ENCODE assay signal across 1 cellular context in the genomic region with DNA sequence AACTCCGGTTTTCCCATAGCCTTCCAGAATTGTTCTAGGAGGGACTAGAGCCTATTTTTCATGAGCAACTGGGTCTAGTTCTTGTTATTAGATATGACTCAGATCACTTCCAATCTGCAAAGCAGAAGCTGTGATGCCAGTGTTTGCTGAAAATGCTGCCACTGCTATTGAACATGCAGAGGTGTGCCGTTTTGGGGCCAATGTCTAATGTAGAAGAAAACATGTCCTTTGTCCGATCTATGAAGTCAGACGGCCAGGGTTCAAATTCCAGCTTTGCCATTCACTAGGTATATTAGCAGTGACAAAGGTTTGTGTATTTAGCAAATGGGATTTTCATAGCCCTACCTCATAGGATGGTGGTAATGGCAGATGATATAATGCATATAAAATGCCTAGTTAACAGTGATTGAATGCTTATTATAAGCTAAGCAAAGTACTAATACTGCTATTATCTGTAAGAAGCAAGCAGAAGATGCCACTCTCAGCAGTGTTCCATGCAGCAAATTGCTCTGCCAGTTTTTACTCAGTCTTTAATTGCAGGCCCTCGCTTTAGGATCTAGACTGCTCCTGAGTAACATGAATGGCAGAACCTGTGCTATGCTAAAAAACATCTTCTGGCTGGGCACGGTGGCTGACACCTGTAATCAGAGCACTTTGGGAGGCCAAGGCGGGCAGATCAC.
TF ChIP-seq lines count a peak whose summit lies in the region.

No MANE protein-coding gene starts in this region.

TF ChIP-seq in HepG2, 621 proteins besides CTCF, POLR2A, EP300 and RAD21 (continued from another document and continues in another):
- no peak for TF ChIP-seq ZNF280D (CRISPR knock-in tag; IDR thresholded peaks at IDR 0.05)
- TF ChIP-seq, protein P1, sequence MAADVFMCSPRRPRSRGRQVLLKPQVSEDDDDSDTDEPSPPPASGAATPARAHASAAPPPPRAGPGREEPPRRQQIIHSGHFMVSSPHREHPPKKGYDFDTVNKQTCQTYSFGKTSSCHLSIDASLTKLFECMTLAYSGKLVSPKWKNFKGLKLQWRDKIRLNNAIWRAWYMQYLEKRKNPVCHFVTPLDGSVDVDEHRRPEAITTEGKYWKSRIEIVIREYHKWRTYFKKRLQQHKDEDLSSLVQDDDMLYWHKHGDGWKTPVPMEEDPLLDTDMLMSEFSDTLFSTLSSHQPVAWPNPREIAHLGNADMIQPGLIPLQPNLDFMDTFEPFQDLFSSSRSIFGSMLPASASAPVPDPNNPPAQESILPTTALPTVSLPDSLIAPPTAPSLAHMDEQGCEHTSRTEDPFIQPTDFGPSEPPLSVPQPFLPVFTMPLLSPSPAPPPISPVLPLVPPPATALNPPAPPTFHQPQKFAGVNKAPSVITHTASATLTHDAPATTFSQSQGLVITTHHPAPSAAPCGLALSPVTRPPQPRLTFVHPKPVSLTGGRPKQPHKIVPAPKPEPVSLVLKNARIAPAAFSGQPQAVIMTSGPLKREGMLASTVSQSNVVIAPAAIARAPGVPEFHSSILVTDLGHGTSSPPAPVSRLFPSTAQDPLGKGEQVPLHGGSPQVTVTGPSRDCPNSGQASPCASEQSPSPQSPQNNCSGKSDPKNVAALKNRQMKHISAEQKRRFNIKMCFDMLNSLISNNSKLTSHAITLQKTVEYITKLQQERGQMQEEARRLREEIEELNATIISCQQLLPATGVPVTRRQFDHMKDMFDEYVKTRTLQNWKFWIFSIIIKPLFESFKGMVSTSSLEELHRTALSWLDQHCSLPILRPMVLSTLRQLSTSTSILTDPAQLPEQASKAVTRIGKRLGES (CRISPR knock-in tag; IDR thresholded peaks at IDR 0.05; ENCODE audit: borderline replicate concordance) = no peak
- peak; percentile 71; the same call in 1 of the 2 replicates for TF ChIP-seq EHMT2 (IDR thresholded peaks at IDR 0.05; ENCODE audit: borderline replicate concordance, low read depth, low read length)
- no peak for TF ChIP-seq ATM (IDR thresholded peaks at IDR 0.05; ENCODE audit: borderline replicate concordance)
- no peak for TF ChIP-seq ZKSCAN1 (IDR thresholded peaks at IDR 0.05; ENCODE audit: low read length)
- peak; percentile 83 for TF ChIP-seq ZMYM4 (CRISPR knock-in tag; IDR thresholded peaks at IDR 0.05)
- peak; percentile 85 for TF ChIP-seq ZNF264 (CRISPR knock-in tag; IDR thresholded peaks at IDR 0.05)
- TF ChIP-seq, protein P2, sequence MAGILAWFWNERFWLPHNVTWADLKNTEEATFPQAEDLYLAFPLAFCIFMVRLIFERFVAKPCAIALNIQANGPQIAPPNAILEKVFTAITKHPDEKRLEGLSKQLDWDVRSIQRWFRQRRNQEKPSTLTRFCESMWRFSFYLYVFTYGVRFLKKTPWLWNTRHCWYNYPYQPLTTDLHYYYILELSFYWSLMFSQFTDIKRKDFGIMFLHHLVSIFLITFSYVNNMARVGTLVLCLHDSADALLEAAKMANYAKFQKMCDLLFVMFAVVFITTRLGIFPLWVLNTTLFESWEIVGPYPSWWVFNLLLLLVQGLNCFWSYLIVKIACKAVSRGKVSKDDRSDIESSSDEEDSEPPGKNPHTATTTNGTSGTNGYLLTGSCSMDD (CRISPR knock-in tag; IDR thresholded peaks at IDR 0.05) = no peak
- TF ChIP-seq MEIS1 (CRISPR knock-in tag; IDR thresholded peaks at IDR 0.05; ENCODE audit: borderline replicate concordance) = no peak
- TF ChIP-seq ELF4 (CRISPR knock-in tag; IDR thresholded peaks at IDR 0.05; ENCODE audit: borderline replicate concordance) = no peak
- TF ChIP-seq, protein P3, sequence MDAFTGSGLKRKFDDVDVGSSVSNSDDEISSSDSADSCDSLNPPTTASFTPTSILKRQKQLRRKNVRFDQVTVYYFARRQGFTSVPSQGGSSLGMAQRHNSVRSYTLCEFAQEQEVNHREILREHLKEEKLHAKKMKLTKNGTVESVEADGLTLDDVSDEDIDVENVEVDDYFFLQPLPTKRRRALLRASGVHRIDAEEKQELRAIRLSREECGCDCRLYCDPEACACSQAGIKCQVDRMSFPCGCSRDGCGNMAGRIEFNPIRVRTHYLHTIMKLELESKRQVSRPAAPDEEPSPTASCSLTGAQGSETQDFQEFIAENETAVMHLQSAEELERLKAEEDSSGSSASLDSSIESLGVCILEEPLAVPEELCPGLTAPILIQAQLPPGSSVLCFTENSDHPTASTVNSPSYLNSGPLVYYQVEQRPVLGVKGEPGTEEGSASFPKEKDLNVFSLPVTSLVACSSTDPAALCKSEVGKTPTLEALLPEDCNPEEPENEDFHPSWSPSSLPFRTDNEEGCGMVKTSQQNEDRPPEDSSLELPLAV (CRISPR knock-in tag; conservative IDR thresholded peaks at IDR 0.05; ENCODE audit: low read depth) = no peak
- peak; percentile 97 for TF ChIP-seq GATAD2A (CRISPR knock-in tag; IDR thresholded peaks at IDR 0.05)
- TF ChIP-seq ETV5 (CRISPR knock-in tag; IDR thresholded peaks at IDR 0.05; ENCODE audit: borderline replicate concordance) = no peak; the same call in 1 of the 2 replicates
- TF ChIP-seq MYNN (CRISPR knock-in tag; IDR thresholded peaks at IDR 0.05; ENCODE audit: low read depth) = no peak
- no peak for TF ChIP-seq NKX3-1 (CRISPR knock-in tag; IDR thresholded peaks at IDR 0.05)
- peak; percentile 64; the same call in 1 of the 2 replicates for TF ChIP-seq FOSL1 (CRISPR knock-in tag; IDR thresholded peaks at IDR 0.05; ENCODE audit: borderline replicate concordance)
- TF ChIP-seq ZNF800 (CRISPR knock-in tag; IDR thresholded peaks at IDR 0.05) = no peak
- TF ChIP-seq ZNF563 (CRISPR knock-in tag; IDR thresholded peaks at IDR 0.05) = no peak
- TF ChIP-seq, protein P4, sequence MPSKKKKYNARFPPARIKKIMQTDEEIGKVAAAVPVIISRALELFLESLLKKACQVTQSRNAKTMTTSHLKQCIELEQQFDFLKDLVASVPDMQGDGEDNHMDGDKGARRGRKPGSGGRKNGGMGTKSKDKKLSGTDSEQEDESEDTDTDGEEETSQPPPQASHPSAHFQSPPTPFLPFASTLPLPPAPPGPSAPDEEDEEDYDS (CRISPR knock-in tag; IDR thresholded peaks at IDR 0.05) = no peak; the same call in 1 of the 2 replicates
- TF ChIP-seq, protein P5, sequence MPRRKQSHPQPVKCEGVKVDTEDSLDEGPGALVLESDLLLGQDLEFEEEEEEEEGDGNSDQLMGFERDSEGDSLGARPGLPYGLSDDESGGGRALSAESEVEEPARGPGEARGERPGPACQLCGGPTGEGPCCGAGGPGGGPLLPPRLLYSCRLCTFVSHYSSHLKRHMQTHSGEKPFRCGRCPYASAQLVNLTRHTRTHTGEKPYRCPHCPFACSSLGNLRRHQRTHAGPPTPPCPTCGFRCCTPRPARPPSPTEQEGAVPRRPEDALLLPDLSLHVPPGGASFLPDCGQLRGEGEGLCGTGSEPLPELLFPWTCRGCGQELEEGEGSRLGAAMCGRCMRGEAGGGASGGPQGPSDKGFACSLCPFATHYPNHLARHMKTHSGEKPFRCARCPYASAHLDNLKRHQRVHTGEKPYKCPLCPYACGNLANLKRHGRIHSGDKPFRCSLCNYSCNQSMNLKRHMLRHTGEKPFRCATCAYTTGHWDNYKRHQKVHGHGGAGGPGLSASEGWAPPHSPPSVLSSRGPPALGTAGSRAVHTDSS (CRISPR knock-in tag; conservative IDR thresholded peaks at IDR 0.05) = no peak
- TF ChIP-seq MTF1 (CRISPR knock-in tag; IDR thresholded peaks at IDR 0.05) = no peak
- TF ChIP-seq KLF9 (CRISPR knock-in tag; IDR thresholded peaks at IDR 0.05; ENCODE audit: low read depth) = no peak
- TF ChIP-seq ARNT (IDR thresholded peaks at IDR 0.05) = no peak
- TF ChIP-seq FOXK2 (IDR thresholded peaks at IDR 0.05) = peak; percentile 59; the same call in 1 of the 2 replicates
- no peak for TF ChIP-seq ZNF552 (CRISPR knock-in tag; IDR thresholded peaks at IDR 0.05; ENCODE audit: borderline replicate concordance)
- TF ChIP-seq SSRP1 (CRISPR knock-in tag; IDR thresholded peaks at IDR 0.05) = no peak
- TF ChIP-seq, protein P6, sequence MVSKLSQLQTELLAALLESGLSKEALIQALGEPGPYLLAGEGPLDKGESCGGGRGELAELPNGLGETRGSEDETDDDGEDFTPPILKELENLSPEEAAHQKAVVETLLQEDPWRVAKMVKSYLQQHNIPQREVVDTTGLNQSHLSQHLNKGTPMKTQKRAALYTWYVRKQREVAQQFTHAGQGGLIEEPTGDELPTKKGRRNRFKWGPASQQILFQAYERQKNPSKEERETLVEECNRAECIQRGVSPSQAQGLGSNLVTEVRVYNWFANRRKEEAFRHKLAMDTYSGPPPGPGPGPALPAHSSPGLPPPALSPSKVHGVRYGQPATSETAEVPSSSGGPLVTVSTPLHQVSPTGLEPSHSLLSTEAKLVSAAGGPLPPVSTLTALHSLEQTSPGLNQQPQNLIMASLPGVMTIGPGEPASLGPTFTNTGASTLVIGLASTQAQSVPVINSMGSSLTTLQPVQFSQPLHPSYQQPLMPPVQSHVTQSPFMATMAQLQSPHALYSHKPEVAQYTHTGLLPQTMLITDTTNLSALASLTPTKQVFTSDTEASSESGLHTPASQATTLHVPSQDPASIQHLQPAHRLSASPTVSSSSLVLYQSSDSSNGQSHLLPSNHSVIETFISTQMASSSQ (IDR thresholded peaks at IDR 0.05; ENCODE audit: low read depth) = peak; percentile 65; the same call in 1 of the 2 replicates
- TF ChIP-seq, protein P6 (CRISPR knock-in tag; IDR thresholded peaks at IDR 0.05; ENCODE audit: borderline replicate concordance) = peak; percentile 49; the same call in 1 of the 2 replicates
- TF ChIP-seq ZNF577 (CRISPR knock-in tag; IDR thresholded peaks at IDR 0.05; ENCODE audit: borderline replicate concordance, low read depth) = no peak
- TF ChIP-seq ZFX (CRISPR knock-in tag; IDR thresholded peaks at IDR 0.05; ENCODE audit: low read depth) = no peak
- no peak for TF ChIP-seq ZKSCAN8 (CRISPR knock-in tag; IDR thresholded peaks at IDR 0.05; ENCODE audit: borderline replicate concordance)
- no peak for TF ChIP-seq NFATC3 (CRISPR knock-in tag; IDR thresholded peaks at IDR 0.05)
- TF ChIP-seq RNF219 (CRISPR knock-in tag; IDR thresholded peaks at IDR 0.05) = no peak
- peak; percentile 91 for TF ChIP-seq FOXJ3 (CRISPR knock-in tag; IDR thresholded peaks at IDR 0.05; ENCODE audit: borderline replicate concordance)
